Comparison of ENCODE assay signal across 23 cellular contexts in genomic region chr1:193114485-193115095, GRCh38. TPM values are rescaled to one million over a fixed set of nuclear protein-coding genes. Genes with fewer than 3 reads are reported as not detected.
A peak's percentile ranks its signal among the peaks of the same experiment; 100 is the strongest.
DNase-seq lines count a peak whose midpoint lies in the region; ATAC-seq, FAIRE-seq and TF ChIP-seq lines count a peak whose summit lies in the region.
"Had no signal": no experiment of that assay in that cellular context is flagged by ENCODE, and none has a peak within 500 bp of the region (broad histone marks: within the 10 kb centered on the region; RNA-seq: fewer than 3 reads in every experiment).

No MANE protein-coding gene starts in this region.

- no peak overlapping the region for H3K27ac ChIP-seq in HCT116 (ENCODE audit: low read depth, low read length)
- peak overlapping the region; percentile 58 for H3K27ac ChIP-seq in K562 (ENCODE audit: extremely low read depth, low read depth, low read length)
- H3K27ac ChIP-seq in right atrium auricular region = no peak overlapping the region
- H3K27ac ChIP-seq: colonic mucosa, RWPE1, thyroid gland had no signal

- no peaks in the 10 kb centered on the region for H3K36me3 ChIP-seq in HCT116 (ENCODE audit: control insufficient read depth in 1 of 2, insufficient read depth in 2 of 2, low read length in 2 of 2)
- H3K36me3 ChIP-seq in K562 (ENCODE audit: control insufficient read depth, insufficient read depth, low read length) = no peaks in the 10 kb centered on the region
- H3K36me3 ChIP-seq in right atrium auricular region = no peaks in the 10 kb centered on the region
- H3K36me3 ChIP-seq: colonic mucosa, left lung, MG63, thyroid gland had no signal

- no peak for TF ChIP-seq POLR2A in HCT116 (IDR thresholded peaks at IDR 0.05; ENCODE audit: borderline replicate concordance, extremely low read depth, insufficient read depth, insufficient read length)
- no peak for TF ChIP-seq POLR2A in K562 (conservative IDR thresholded peaks at IDR 0.05)

- H3K9me3 ChIP-seq in HCT116 (ENCODE audit: control insufficient read depth in 1 of 2, insufficient read depth in 1 of 2, low read depth in 1 of 2, low read length in 2 of 2) (no peaks in the 10 kb centered on the region), K562 (replicated peaks; ENCODE audit: control insufficient read depth, insufficient read depth, low read depth, low read length) (no peaks in the 10 kb centered on the region), right atrium auricular region (no peaks in the 10 kb centered on the region)
- H3K9me3 ChIP-seq: colonic mucosa, left lung, MG63, thyroid gland had no signal

- in situ Hi-C loops in K562 (cut with MboI) = no loop called here

- peak overlapping the region in 2 of 3 experiments; percentile 54 to 69 for H3K27ac Mint-ChIP-seq in nephron
- H3K27ac Mint-ChIP-seq: activated T-cell treated with anti-CD3 and anti-CD28 coated beads, Interleukin-2, amount 50 U/mL, for 24 hours; naive thymus-derived CD8-positive, alpha-beta T cell; stimulated activated naive CD8-positive, alpha-beta T cell treated with anti-CD3 and anti-CD28 coated beads, Interleukin-15, Interleukin-2, amounts not matched to agents 100 ng/mL and 50 ng/mL, for 24 hours had no signal

- no peak for FAIRE-seq in K562 (lab: Jason Lieb, UNC)

- H3K27me3 ChIP-seq in HCT116 (ENCODE audit: insufficient read depth, low read length) (no peaks in the 10 kb centered on the region), K562 (ENCODE audit: control insufficient read depth in 2 of 2, insufficient read depth in 2 of 2, low read length in 2 of 2) (no peaks in the 10 kb centered on the region), right atrium auricular region (no peaks in the 10 kb centered on the region)
- H3K27me3 ChIP-seq: colonic mucosa, left lung, MG63, thyroid gland had no signal

- intact Hi-C loops in HCT116 (cut with micrococcal nuclease) = no loop called here
- intact Hi-C loops in K562 (cut with micrococcal nuclease) = no loop called here
- intact Hi-C loops in Right ventricle myocardium inferior (cut with DNase I) = no loop called here

- H3K4me3 ChIP-seq in HCT116 (replicated peaks in 1 of 2; ENCODE audit: low read depth in 1 of 2, low read length in 2 of 2) (no peak overlapping the region), K562 (peak overlapping the region; percentile 32), right atrium auricular region (no peak overlapping the region)
- H3K4me3 ChIP-seq: colonic mucosa, left lung, MG63, thyroid gland had no signal

- H3K4me3 Mint-ChIP-seq in nephron = no peak overlapping the region
- H3K4me3 Mint-ChIP-seq: activated T-cell treated with anti-CD3 and anti-CD28 coated beads, Interleukin-2, amount 50 U/mL, for 24 hours; naive thymus-derived CD8-positive, alpha-beta T cell; stimulated activated naive CD8-positive, alpha-beta T cell treated with anti-CD3 and anti-CD28 coated beads, Interleukin-15, Interleukin-2, amounts not matched to agents 100 ng/mL and 50 ng/mL, for 24 hours had no signal

- H3K9me2 ChIP-seq in HCT116 (ENCODE audit: insufficient read depth) = no peaks in the 10 kb centered on the region

- no peaks in the 10 kb centered on the region for H3K4me1 Mint-ChIP-seq in nephron

- DNase-seq in HCT116 (ENCODE audit: low read depth, low spot score) (no peak), K562 (ENCODE audit: extremely low read depth in 1 of 4, low spot score in 3 of 4) (peak in 1 of 4 experiments; percentile 36), mesenteric fat pad (ENCODE audit: low spot score) (no peak), right atrium auricular region (ENCODE audit: low spot score) (no peak), Right ventricle myocardium inferior (ENCODE audit: missing footprints) (no peak)
- DNase-seq: activated CD4-positive, alpha-beta T cell treated with anti-CD3 and anti-CD28 coated beads for 48 hours; activated T-cell treated with anti-CD3 and anti-CD28 coated beads, Interleukin-2, amount 50 U/mL, for 24 hours; Calu3; colonic mucosa; effector memory CD4-positive, alpha-beta T cell; foreskin melanocyte; left lung; MG63; midbrain; naive thymus-derived CD8-positive, alpha-beta T cell; NCI-H1417; NCI-H2081; NCI-H226; right cardiac atrium; thyroid gland had no signal

- no peak for TF ChIP-seq EP300 in K562 (IDR thresholded peaks at IDR 0.05; ENCODE audit: low read length)

- H4K20me1 ChIP-seq in HCT116 (ENCODE audit: insufficient read depth) (no peaks in the 10 kb centered on the region), K562 (replicated peaks; ENCODE audit: control insufficient read depth, insufficient read depth, low read length) (no peaks in the 10 kb centered on the region)

- TF ChIP-seq CTCF in HCT116 (IDR thresholded peaks at IDR 0.05 in 2 of 3, conservative IDR thresholded peaks at IDR 0.05 in 1 of 3; ENCODE audit: borderline replicate concordance in 1 of 3, insufficient read depth in 1 of 3, low read depth in 2 of 3, low read length in 2 of 3) (no peak), K562 (IDR thresholded peaks at IDR 0.05 in 2 of 3, conservative IDR thresholded peaks at IDR 0.05 in 1 of 3; ENCODE audit: insufficient read depth in 2 of 3, low read depth in 1 of 3, low read length in 3 of 3) (no peak), nephron (IDR thresholded peaks at IDR 0.05; ENCODE audit: unreplicated experiment in 3 of 3) (no peak), right atrium auricular region (IDR thresholded peaks at IDR 0.05) (no peak)

- ATAC-seq in HCT116 (no peak), K562 (no peak), Right ventricle myocardium inferior (no peak)
- ATAC-seq: left lung; naive thymus-derived CD8-positive, alpha-beta T cell; right cardiac atrium had no signal

- RAD21 ChIA-PET in HCT116 (lab: Charles Lee; ENCODE audit: low non-redundant PET in 1 of 2, low total read pairs in 2 of 2, uncharacterized antibody in 2 of 2, unreplicated experiment in 2 of 2) = no interaction called here

- H3K9me3 Mint-ChIP-seq in nephron = no peaks in the 10 kb centered on the region
- H3K9me3 Mint-ChIP-seq: activated T-cell treated with anti-CD3 and anti-CD28 coated beads, Interleukin-2, amount 50 U/mL, for 24 hours; naive thymus-derived CD8-positive, alpha-beta T cell; stimulated activated naive CD8-positive, alpha-beta T cell treated with anti-CD3 and anti-CD28 coated beads, Interleukin-15, Interleukin-2, amounts not matched to agents 100 ng/mL and 50 ng/mL, for 24 hours had no signal

- POLR2A ChIA-PET in HCT116 (lab: Charles Lee) = interaction anchor here (1.7 kb wide), 1 partner anchor 10 kb away, joined by 16 read pairs; the partner anchor contains the start of gene GLRX2
- POLR2A ChIA-PET in K562 (lab: Yijun Ruan, JAX) = interaction anchor here (1.7 to 2.1 kb wide), 2 partner anchors 9 to 11 kb away, joined by 9 to 12 read pairs; partner anchors contain the start of gene GLRX2

- H3K4me2 ChIP-seq in HCT116 (ENCODE audit: low read length) (no peak overlapping the region), K562 (ENCODE audit: insufficient read depth, low read length) (peak overlapping the region; percentile 81)

- CTCF ChIA-PET in HCT116 (lab: Charles Lee) = no interaction called here
- CTCF ChIA-PET in K562 (lab: Yijun Ruan, JAX; ENCODE audit: low intra/inter-chr PET ratio) = no interaction called here

- H2AFZ ChIP-seq in HCT116 (ENCODE audit: low read depth, low read length, poor library complexity, severe bottlenecking) = peak overlapping the region; percentile 81
- peak overlapping the region; percentile 92 for H2AFZ ChIP-seq in K562 (ENCODE audit: low read depth, low read length)

- TF ChIP-seq RAD21 in HCT116 (IDR thresholded peaks at IDR 0.05; ENCODE audit: low read depth) = no peak
- TF ChIP-seq RAD21 in K562 (CRISPR knock-in tag; conservative IDR thresholded peaks at IDR 0.05 in 1 of 2, IDR thresholded peaks at IDR 0.05 in 1 of 2) = no peak

- WGBS in K562 (ENCODE audit: insufficient coverage, low coverage, missing lambda C conversion rate) = 1% methylated on average over 6 of the region's 6 CpGs

- no peaks in the 10 kb centered on the region for H3K27me3 Mint-ChIP-seq in nephron (ENCODE audit: low read depth)
- H3K27me3 Mint-ChIP-seq: activated T-cell treated with anti-CD3 and anti-CD28 coated beads, Interleukin-2, amount 50 U/mL, for 24 hours; naive thymus-derived CD8-positive, alpha-beta T cell; stimulated activated naive CD8-positive, alpha-beta T cell treated with anti-CD3 and anti-CD28 coated beads, Interleukin-15, Interleukin-2, amounts not matched to agents 100 ng/mL and 50 ng/mL, for 24 hours had no signal

- H3K4me1 ChIP-seq in HCT116 (ENCODE audit: control insufficient read depth in 1 of 2, insufficient read depth in 2 of 2, low read length in 2 of 2) (peaks cover 23 to 30% of the 10 kb centered on the region in 2 experiments), K562 (replicated peaks in 1 of 2; ENCODE audit: control insufficient read depth in 2 of 2, insufficient read depth in 2 of 2, low read length in 2 of 2) (peaks cover 22 to 35% of the 10 kb centered on the region in 2 experiments), right atrium auricular region (peaks cover 0 to 9% of the 10 kb centered on the region in 2 donors)
- H3K4me1 ChIP-seq: colonic mucosa had no signal

- no peaks in the 10 kb centered on the region for H3K9me1 ChIP-seq in K562 (ENCODE audit: control insufficient read depth, insufficient read depth, low read length)

- no TSS peak for BruUV-seq in HCT116 (replicated peaks; lab: Mats Ljungman, UMichigan)
- BruUV-seq in K562 (replicated peaks; lab: Mats Ljungman, UMichigan) = no TSS peak

- no peaks in the 10 kb centered on the region for H3K36me3 Mint-ChIP-seq in nephron (ENCODE audit: low read depth)
- H3K36me3 Mint-ChIP-seq: naive thymus-derived CD8-positive, alpha-beta T cell had no signal

- H3K9ac ChIP-seq in HCT116 (ENCODE audit: low read length) = no peak overlapping the region
- H3K9ac ChIP-seq in K562 (ENCODE audit: insufficient read depth in 1 of 2, low read depth in 2 of 2, low read length in 2 of 2) = peak overlapping the region in 1 of 2 experiments; percentile 81; a peak in 2 of 4 replicates

- H3K79me2 ChIP-seq in HCT116 (ENCODE audit: insufficient read depth, low read length) (no peaks in the 10 kb centered on the region), K562 (ENCODE audit: control insufficient read depth, insufficient read depth, low read length) (peaks cover 32% of the 10 kb centered on the region)

RNA-seq across cellular contexts. Expression of gene CDC73, which starts 7.2 kb away (rescaled TPM):
- total RNA-seq in HCT116 (2021; ENCODE audit: unreplicated experiment) = 63.2 TPM
- polyA plus RNA-seq in HCT116 (2012) = 17.5 and 24.6 TPM in 2 replicates
- total RNA-seq in K562 (2011; cell fraction: chromatin; rRNA removed; ENCODE audit: low replicate concordance) = 67.4 and 171 TPM in 2 replicates
- total RNA-seq in K562 (2011; cell fraction: nucleolus; rRNA removed) = 19.8 and 31.1 TPM in 2 replicates
- 63.6 and 113 TPM in 2 replicates for total RNA-seq in K562 (2011; cell fraction: nucleoplasm; rRNA removed)
- total RNA-seq in K562 (2014; rRNA removed) = 19.0 and 20.1 TPM in 2 replicates
- 30.1 and 33.8 TPM in 2 replicates for total RNA-seq in K562 (2014; rRNA removed; fragmentation: Illumina TruSeq; extraction: Trizol)
- total RNA-seq in K562 (2015; rRNA removed; fragmentation: Illumina TruSeq; extraction: Trizol) = 23.6 and 26.0 TPM in 2 replicates
- total RNA-seq in K562 (2021) = 57.1 and 60.5 TPM in 2 replicates
- 41.3 and 61.7 TPM in 2 replicates for polyA plus RNA-seq in K562 (2011; rRNA removed)
- 7.8 and 13.1 TPM in 2 replicates for polyA plus RNA-seq in K562 (2011; cell fraction: cytosol; rRNA removed)
- 12.3 and 15.1 TPM in 2 replicates for polyA plus RNA-seq in K562 (2011; cell fraction: nucleus; rRNA removed)
- 18.3 and 35.0 TPM in 2 replicates for polyA plus RNA-seq in K562 (2012)
- 35.1 and 42.5 TPM in 2 replicates for polyA plus RNA-seq in K562 (2014; fragmentation: Illumina TruSeq; extraction: Trizol)
- polyA plus RNA-seq in K562 (2014; fragmentation: Nextera tagmentation; extraction: Ambion mirVana) = 10 to 100 TPM; 23.7 to 28.7 TPM
- 28.8 and 30.1 TPM in 2 replicates for polyA plus RNA-seq in K562 (2014; rRNA removed)
- polyA minus RNA-seq in K562 (2011; rRNA and poly(A)+ RNA removed) = 122 and 129 TPM in 2 replicates
- 24.0 and 28.8 TPM in 2 replicates for polyA minus RNA-seq in K562 (2011; cell fraction: cytosol; rRNA and poly(A)+ RNA removed)
- polyA minus RNA-seq in K562 (2011; cell fraction: nucleus; rRNA and poly(A)+ RNA removed) = 42.7 and 68.6 TPM in 2 replicates
- 61.4 TPM for total RNA-seq in mesenteric fat pad
- total RNA-seq in right atrium auricular region = 10 to 100 TPM; 27.8 to 30.1 TPM
- 48.6 TPM for total RNA-seq in Right ventricle myocardium inferior

RNA-seq across cellular contexts. Expression of gene GLRX2, which starts 9.4 kb away (rescaled TPM):
- 30.6 TPM for total RNA-seq in HCT116 (2021; ENCODE audit: unreplicated experiment)
- polyA plus RNA-seq in HCT116 (2012) = 8.2 and 13.6 TPM in 2 replicates
- 4.8 and 10.3 TPM in 2 replicates for total RNA-seq in K562 (2011; cell fraction: chromatin; rRNA removed; ENCODE audit: low replicate concordance)
- 2.8 and 4.2 TPM in 2 replicates for total RNA-seq in K562 (2011; cell fraction: nucleolus; rRNA removed)
- 4.3 and 8.2 TPM in 2 replicates for total RNA-seq in K562 (2011; cell fraction: nucleoplasm; rRNA removed)
- total RNA-seq in K562 (2014; rRNA removed) = 29.4 and 54.2 TPM in 2 replicates
- total RNA-seq in K562 (2014; rRNA removed; fragmentation: Illumina TruSeq; extraction: Trizol) = 82.6 and 99.3 TPM in 2 replicates
- total RNA-seq in K562 (2015; rRNA removed; fragmentation: Illumina TruSeq; extraction: Trizol) = 61.4 and 72.1 TPM in 2 replicates
- total RNA-seq in K562 (2021) = 64.2 and 69.5 TPM in 2 replicates
- polyA plus RNA-seq in K562 (2011; rRNA removed) = 21.4 and 47.8 TPM in 2 replicates
- polyA plus RNA-seq in K562 (2011; cell fraction: cytosol; rRNA removed) = 10.6 and 15.4 TPM in 2 replicates
- 7.8 and 8.6 TPM in 2 replicates for polyA plus RNA-seq in K562 (2011; cell fraction: nucleus; rRNA removed)
- polyA plus RNA-seq in K562 (2012) = 56.4 and 76.0 TPM in 2 replicates
- 47.7 and 55.1 TPM in 2 replicates for polyA plus RNA-seq in K562 (2014; fragmentation: Illumina TruSeq; extraction: Trizol)
- 10 to 100 TPM; 13.3 to 16.8 TPM for polyA plus RNA-seq in K562 (2014; fragmentation: Nextera tagmentation; extraction: Ambion mirVana)
- polyA plus RNA-seq in K562 (2014; rRNA removed) = 62.2 and 62.4 TPM in 2 replicates
- polyA minus RNA-seq in K562 (2011; rRNA and poly(A)+ RNA removed) = 9.6 and 14.7 TPM in 2 replicates
- polyA minus RNA-seq in K562 (2011; cell fraction: cytosol; rRNA and poly(A)+ RNA removed) = 5.5 and 6.5 TPM in 2 replicates
- polyA minus RNA-seq in K562 (2011; cell fraction: nucleus; rRNA and poly(A)+ RNA removed) = 3.6 and 5.6 TPM in 2 replicates
- total RNA-seq in mesenteric fat pad = 33.3 TPM
- 10 to 100 TPM in 1 of 2 donors, 1 to 10 TPM in 1; 6.8 to 12.1 TPM for total RNA-seq in right atrium auricular region
- 45.3 TPM for total RNA-seq in Right ventricle myocardium inferior

RNA-seq across cellular contexts. Expression of gene RO60, which starts 55.2 kb away (rescaled TPM):
- total RNA-seq in HCT116 (2021; ENCODE audit: unreplicated experiment) = 69.5 TPM
- 16.5 and 19.7 TPM in 2 replicates for polyA plus RNA-seq in HCT116 (2012)
- total RNA-seq in K562 (2011; cell fraction: chromatin; rRNA removed; ENCODE audit: low replicate concordance) = 38.1 and 70.7 TPM in 2 replicates
- 42.0 and 43.2 TPM in 2 replicates for total RNA-seq in K562 (2011; cell fraction: nucleolus; rRNA removed)
- 50.5 and 80.9 TPM in 2 replicates for total RNA-seq in K562 (2011; cell fraction: nucleoplasm; rRNA removed)
- total RNA-seq in K562 (2014; rRNA removed) = 118 and 156 TPM in 2 replicates
- 128 and 147 TPM in 2 replicates for total RNA-seq in K562 (2014; rRNA removed; fragmentation: Illumina TruSeq; extraction: Trizol)
- total RNA-seq in K562 (2015; rRNA removed; fragmentation: Illumina TruSeq; extraction: Trizol) = 128 TPM in 2 replicates
- 101 and 110 TPM in 2 replicates for total RNA-seq in K562 (2021)
- polyA plus RNA-seq in K562 (2011; rRNA removed) = 46.1 and 56.4 TPM in 2 replicates
- 24.7 and 26.1 TPM in 2 replicates for polyA plus RNA-seq in K562 (2011; cell fraction: cytosol; rRNA removed)
- polyA plus RNA-seq in K562 (2011; cell fraction: nucleus; rRNA removed) = 19.7 and 22.2 TPM in 2 replicates
- polyA plus RNA-seq in K562 (2012) = 22.6 and 31.7 TPM in 2 replicates
- 24.9 and 28.5 TPM in 2 replicates for polyA plus RNA-seq in K562 (2014; fragmentation: Illumina TruSeq; extraction: Trizol)
- polyA plus RNA-seq in K562 (2014; fragmentation: Nextera tagmentation; extraction: Ambion mirVana) = 100 to 1,000 TPM in 1 of 2 experiments, 10 to 100 TPM in 1; 49.2 to 187 TPM
- 27.7 and 32.0 TPM in 2 replicates for polyA plus RNA-seq in K562 (2014; rRNA removed)
- 285 and 314 TPM in 2 replicates for polyA minus RNA-seq in K562 (2011; rRNA and poly(A)+ RNA removed)
- polyA minus RNA-seq in K562 (2011; cell fraction: cytosol; rRNA and poly(A)+ RNA removed) = 101 and 165 TPM in 2 replicates
- polyA minus RNA-seq in K562 (2011; cell fraction: nucleus; rRNA and poly(A)+ RNA removed) = 65.4 and 95.5 TPM in 2 replicates
- 48.4 TPM for total RNA-seq in mesenteric fat pad
- 10 to 100 TPM; 58.9 to 64.4 TPM for total RNA-seq in right atrium auricular region
- total RNA-seq in Right ventricle myocardium inferior = 42.8 TPM

RNA-seq across cellular contexts. Expression of gene UCHL5, which starts 55.4 kb away (rescaled TPM):
- total RNA-seq in HCT116 (2021; ENCODE audit: unreplicated experiment) = 75.8 TPM
- 28.2 and 40.4 TPM in 2 replicates for polyA plus RNA-seq in HCT116 (2012)
- total RNA-seq in K562 (2011; cell fraction: chromatin; rRNA removed; ENCODE audit: low replicate concordance) = 52.2 and 140 TPM in 2 replicates
- 19.7 and 27.2 TPM in 2 replicates for total RNA-seq in K562 (2011; cell fraction: nucleolus; rRNA removed)
- total RNA-seq in K562 (2011; cell fraction: nucleoplasm; rRNA removed) = 59.5 and 113 TPM in 2 replicates
- total RNA-seq in K562 (2014; rRNA removed) = 85.4 and 85.6 TPM in 2 replicates
- total RNA-seq in K562 (2014; rRNA removed; fragmentation: Illumina TruSeq; extraction: Trizol) = 114 and 132 TPM in 2 replicates
- 117 and 122 TPM in 2 replicates for total RNA-seq in K562 (2015; rRNA removed; fragmentation: Illumina TruSeq; extraction: Trizol)
- total RNA-seq in K562 (2021) = 133 and 138 TPM in 2 replicates
- 117 and 174 TPM in 2 replicates for polyA plus RNA-seq in K562 (2011; rRNA removed)
- 21.6 and 39.4 TPM in 2 replicates for polyA plus RNA-seq in K562 (2011; cell fraction: cytosol; rRNA removed)
- polyA plus RNA-seq in K562 (2011; cell fraction: nucleus; rRNA removed) = 38.3 and 58.5 TPM in 2 replicates
- polyA plus RNA-seq in K562 (2012) = 89.5 and 112 TPM in 2 replicates
- polyA plus RNA-seq in K562 (2014; fragmentation: Illumina TruSeq; extraction: Trizol) = 188 and 206 TPM in 2 replicates
- 10 to 100 TPM; 61.0 to 68.9 TPM for polyA plus RNA-seq in K562 (2014; fragmentation: Nextera tagmentation; extraction: Ambion mirVana)
- polyA plus RNA-seq in K562 (2014; rRNA removed) = 151 and 180 TPM in 2 replicates
- 168 and 179 TPM in 2 replicates for polyA minus RNA-seq in K562 (2011; rRNA and poly(A)+ RNA removed)
- polyA minus RNA-seq in K562 (2011; cell fraction: cytosol; rRNA and poly(A)+ RNA removed) = 44.0 and 70.9 TPM in 2 replicates
- polyA minus RNA-seq in K562 (2011; cell fraction: nucleus; rRNA and poly(A)+ RNA removed) = 62.3 and 92.4 TPM in 2 replicates
- 27.5 TPM for total RNA-seq in mesenteric fat pad
- total RNA-seq in right atrium auricular region = 10 to 100 TPM; 18.9 to 32.9 TPM
- 42.9 TPM for total RNA-seq in Right ventricle myocardium inferior

Comparison
In these comparisons a context has a peak if more than half of its experiments do, and no peak if none do; other contexts are left out.
1. Of the 22 proteins assayed by ChIP-seq in both K562 and HCT116: peak only in K562: ZFX; only in HCT116: none; in both: none; in neither: 21.